13 cellular contexts compared by ENCODE assay signal in the genomic region with DNA sequence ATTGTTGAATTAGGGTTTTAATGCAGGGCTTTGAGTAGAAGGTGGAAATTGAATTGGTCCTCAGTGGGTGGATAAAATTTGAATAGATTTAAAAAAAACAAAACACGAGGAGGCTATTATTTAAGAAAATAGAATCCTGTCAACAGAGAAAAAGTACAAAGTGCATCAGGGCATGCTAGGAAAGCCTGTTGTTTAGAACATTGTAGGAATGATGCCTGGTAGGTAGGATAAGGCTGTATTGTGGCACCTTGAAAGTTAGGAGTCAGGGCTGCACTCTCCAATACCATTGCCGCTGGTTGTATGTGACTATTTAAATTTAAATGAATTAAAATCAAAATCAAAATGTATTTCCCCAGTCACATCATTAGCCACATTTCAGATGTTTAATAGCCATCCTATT.
DNase-seq lines count a peak whose midpoint lies in the region; ATAC-seq and TF ChIP-seq lines count a peak whose summit lies in the region.
"Had no signal": no experiment of that assay in that cellular context is flagged by ENCODE, and none has a peak within 500 bp of the region (broad histone marks: within the 10 kb centered on the region; RNA-seq: fewer than 3 reads in every experiment).

No MANE protein-coding gene starts in this region.

- peak overlapping the region; percentile 37 for H3K27ac Mint-ChIP-seq in stimulated activated naive CD8-positive, alpha-beta T cell treated with anti-CD3 and anti-CD28 coated beads, Interleukin-15, Interleukin-2, amounts not matched to agents 100 ng/mL and 50 ng/mL, for 24 hours
- H3K27ac Mint-ChIP-seq in stimulated activated naive CD8-positive, alpha-beta T cell treated with anti-CD3 and anti-CD28 coated beads, Interleukin-15, amount 100 ng/mL, for 72 hours: no peak overlapping the region
- H3K27ac Mint-ChIP-seq in WTC11: peak overlapping the region; percentile 42
- peak overlapping the region; percentile 26 for H3K27ac Mint-ChIP-seq in stimulated activated effector memory CD8-positive, alpha-beta T cell treated with anti-CD3 and anti-CD28 coated beads, Interleukin-12 subunit alpha, Interleukin-12 subunit beta, amount 100 ng/mL, for 72 hours
- H3K27ac Mint-ChIP-seq: CD4-positive, alpha-beta T cell had no signal

- no peak for DNase-seq in stimulated activated naive CD8-positive, alpha-beta T cell treated with anti-CD3 and anti-CD28 coated beads, Interleukin-15, amount 100 ng/mL, for 72 hours
- DNase-seq in WTC11 (ENCODE audit: low spot score) (no peak), left lobe of liver (ENCODE audit: low spot score) (no peak), NCI-H1092 treated with DMSO at 0.1 percent for 48 hours (lab: John Stamatoyannopoulos, UW) (no peak)
- no peak for DNase-seq in stimulated activated effector memory CD8-positive, alpha-beta T cell treated with anti-CD3 and anti-CD28 coated beads, Interleukin-12 subunit alpha, Interleukin-12 subunit beta, amount 100 ng/mL, for 72 hours (ENCODE audit: low spot score in 2 of 2)
- no peak for DNase-seq in stimulated activated CD4-positive, alpha-beta T cell treated with anti-CD3 and anti-CD28 coated beads, Interleukin-4, amount 100 ng/mL, for 1 hour
- DNase-seq: 8988T; Caco-2; CD4-positive, alpha-beta T cell; GOT3 had no signal

- no peak overlapping the region for H3K4me3 Mint-ChIP-seq in stimulated activated naive CD8-positive, alpha-beta T cell treated with anti-CD3 and anti-CD28 coated beads, Interleukin-15, Interleukin-2, amounts not matched to agents 100 ng/mL and 50 ng/mL, for 24 hours
- no peak overlapping the region for H3K4me3 Mint-ChIP-seq in stimulated activated naive CD8-positive, alpha-beta T cell treated with anti-CD3 and anti-CD28 coated beads, Interleukin-15, amount 100 ng/mL, for 72 hours
- H3K4me3 Mint-ChIP-seq in WTC11: no peak overlapping the region
- H3K4me3 Mint-ChIP-seq in stimulated activated effector memory CD8-positive, alpha-beta T cell treated with anti-CD3 and anti-CD28 coated beads, Interleukin-12 subunit alpha, Interleukin-12 subunit beta, amount 100 ng/mL, for 72 hours: no peak overlapping the region
- H3K4me3 Mint-ChIP-seq: CD4-positive, alpha-beta T cell had no signal

- CTCF ChIA-PET in WTC11 (lab: Charles Lee): no interaction called here

- no peak for TF ChIP-seq CTCF in WTC11 (IDR thresholded peaks at IDR 0.05)

- ATAC-seq in stimulated activated naive CD8-positive, alpha-beta T cell treated with anti-CD3 and anti-CD28 coated beads, Interleukin-15, amount 100 ng/mL, for 72 hours: no peak
- ATAC-seq in WTC11 (no peak), left lobe of liver (peak; percentile 65), GM21576 (IDR thresholded peaks at IDR 0.05; ENCODE audit: unreplicated experiment) (no peak)
- no peak for ATAC-seq in stimulated activated effector memory CD8-positive, alpha-beta T cell treated with anti-CD3 and anti-CD28 coated beads, Interleukin-12 subunit alpha, Interleukin-12 subunit beta, amount 100 ng/mL, for 72 hours
- ATAC-seq: K562 had no signal

- peaks cover 6% of the 10 kb centered on the region for H3K9me3 Mint-ChIP-seq in stimulated activated naive CD8-positive, alpha-beta T cell treated with anti-CD3 and anti-CD28 coated beads, Interleukin-15, Interleukin-2, amounts not matched to agents 100 ng/mL and 50 ng/mL, for 24 hours
- peaks cover 6 to 7% of the 10 kb centered on the region in 2 donors for H3K9me3 Mint-ChIP-seq in stimulated activated naive CD8-positive, alpha-beta T cell treated with anti-CD3 and anti-CD28 coated beads, Interleukin-15, amount 100 ng/mL, for 72 hours
- H3K9me3 Mint-ChIP-seq in WTC11: peaks cover 5% of the 10 kb centered on the region
- no peaks in the 10 kb centered on the region for H3K9me3 Mint-ChIP-seq in stimulated activated effector memory CD8-positive, alpha-beta T cell treated with anti-CD3 and anti-CD28 coated beads, Interleukin-12 subunit alpha, Interleukin-12 subunit beta, amount 100 ng/mL, for 72 hours
- H3K9me3 Mint-ChIP-seq: CD4-positive, alpha-beta T cell had no signal

- POLR2A ChIA-PET in WTC11 (lab: Charles Lee): interaction anchor here (1.6 kb wide), 1 partner anchor 10 kb away, joined by 3 read pairs; no protein-coding TSS in a partner anchor

- H3K4me1 Mint-ChIP-seq in stimulated activated naive CD8-positive, alpha-beta T cell treated with anti-CD3 and anti-CD28 coated beads, Interleukin-15, Interleukin-2, amounts not matched to agents 100 ng/mL and 50 ng/mL, for 24 hours (ENCODE audit: low read depth): peaks cover 29% of the 10 kb centered on the region
- H3K4me1 Mint-ChIP-seq in stimulated activated naive CD8-positive, alpha-beta T cell treated with anti-CD3 and anti-CD28 coated beads, Interleukin-15, amount 100 ng/mL, for 72 hours: peaks cover 5% of the 10 kb centered on the region
- H3K4me1 Mint-ChIP-seq in WTC11: peaks cover 72% of the 10 kb centered on the region
- peaks cover 34% of the 10 kb centered on the region for H3K4me1 Mint-ChIP-seq in stimulated activated effector memory CD8-positive, alpha-beta T cell treated with anti-CD3 and anti-CD28 coated beads, Interleukin-12 subunit alpha, Interleukin-12 subunit beta, amount 100 ng/mL, for 72 hours

- no peaks in the 10 kb centered on the region for H3K27me3 Mint-ChIP-seq in stimulated activated naive CD8-positive, alpha-beta T cell treated with anti-CD3 and anti-CD28 coated beads, Interleukin-15, Interleukin-2, amounts not matched to agents 100 ng/mL and 50 ng/mL, for 24 hours
- H3K27me3 Mint-ChIP-seq in stimulated activated naive CD8-positive, alpha-beta T cell treated with anti-CD3 and anti-CD28 coated beads, Interleukin-15, amount 100 ng/mL, for 72 hours: no peaks in the 10 kb centered on the region
- H3K27me3 Mint-ChIP-seq in WTC11 (ENCODE audit: low read depth): no peaks in the 10 kb centered on the region
- H3K27me3 Mint-ChIP-seq: CD4-positive, alpha-beta T cell had no signal

- H3K36me3 Mint-ChIP-seq in stimulated activated naive CD8-positive, alpha-beta T cell treated with anti-CD3 and anti-CD28 coated beads, Interleukin-15, Interleukin-2, amounts not matched to agents 100 ng/mL and 50 ng/mL, for 24 hours (ENCODE audit: low read depth): peaks cover 8% of the 10 kb centered on the region
- H3K36me3 Mint-ChIP-seq in WTC11: peaks cover 5% of the 10 kb centered on the region
- no peaks in the 10 kb centered on the region for H3K36me3 Mint-ChIP-seq in stimulated activated effector memory CD8-positive, alpha-beta T cell treated with anti-CD3 and anti-CD28 coated beads, Interleukin-12 subunit alpha, Interleukin-12 subunit beta, amount 100 ng/mL, for 72 hours

TF ChIP-seq in WTC11, 78 proteins besides CTCF, POLR2A, EP300 and RAD21 (continues in another document):
- TF ChIP-seq, protein P1, sequence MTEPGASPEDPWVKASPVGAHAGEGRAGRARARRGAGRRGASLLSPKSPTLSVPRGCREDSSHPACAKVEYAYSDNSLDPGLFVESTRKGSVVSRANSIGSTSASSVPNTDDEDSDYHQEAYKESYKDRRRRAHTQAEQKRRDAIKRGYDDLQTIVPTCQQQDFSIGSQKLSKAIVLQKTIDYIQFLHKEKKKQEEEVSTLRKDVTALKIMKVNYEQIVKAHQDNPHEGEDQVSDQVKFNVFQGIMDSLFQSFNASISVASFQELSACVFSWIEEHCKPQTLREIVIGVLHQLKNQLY (CRISPR knock-in tag; IDR thresholded peaks at IDR 0.05): no peak
- TF ChIP-seq USF1 (CRISPR knock-in tag; IDR thresholded peaks at IDR 0.05) (no peak), PRDM15 (CRISPR knock-in tag; IDR thresholded peaks at IDR 0.05) (no peak), NFE2L1 (CRISPR knock-in tag; IDR thresholded peaks at IDR 0.05) (no peak), ZSCAN18 (CRISPR knock-in tag; IDR thresholded peaks at IDR 0.05) (no peak)

Comparison
In these comparisons a context has a peak if more than half of its experiments do, and no peak if none do; other contexts are left out.
1. H3K27ac Mint-ChIP-seq: peak in stimulated activated naive CD8-positive, alpha-beta T cell treated with anti-CD3 and anti-CD28 coated beads, Interleukin-15, Interleukin-2, amounts not matched to agents 100 ng/mL and 50 ng/mL, for 24 hours (single experiment), WTC11 (single experiment) and stimulated activated effector memory CD8-positive, alpha-beta T cell treated with anti-CD3 and anti-CD28 coated beads, Interleukin-12 subunit alpha, Interleukin-12 subunit beta, amount 100 ng/mL, for 72 hours (single experiment); none in stimulated activated naive CD8-positive, alpha-beta T cell treated with anti-CD3 and anti-CD28 coated beads, Interleukin-15, amount 100 ng/mL, for 72 hours (0 of 2).